Comparison of ENCODE assay signal across 2 cellular contexts in genomic region chr19:33271246-33272021, GRCh38.
TF ChIP-seq lines count a peak whose summit lies in the region.

No MANE protein-coding gene starts in this region.

TF ChIP-seq in IMR-90, 13 proteins besides CTCF, POLR2A, EP300 and RAD21:
- TF ChIP-seq NFE2L2 (IDR thresholded peaks at IDR 0.05; ENCODE audit: low read depth, low read length), result no peak
- TF ChIP-seq MAZ (IDR thresholded peaks at IDR 0.05; ENCODE audit: borderline replicate concordance, low read depth, low read length), result no peak
- no peak for TF ChIP-seq CEBPB (IDR thresholded peaks at IDR 0.05; ENCODE audit: low read depth, low read length)
- no peak for TF ChIP-seq SMC3 (IDR thresholded peaks at IDR 0.05; ENCODE audit: low read depth, low read length)
- no peak for TF ChIP-seq CHD1 (IDR thresholded peaks at IDR 0.05; ENCODE audit: low read depth, low read length)
- TF ChIP-seq RCOR1 (IDR thresholded peaks at IDR 0.05; ENCODE audit: insufficient replicate concordance, low read length), result no peak
- TF ChIP-seq, protein P1, sequence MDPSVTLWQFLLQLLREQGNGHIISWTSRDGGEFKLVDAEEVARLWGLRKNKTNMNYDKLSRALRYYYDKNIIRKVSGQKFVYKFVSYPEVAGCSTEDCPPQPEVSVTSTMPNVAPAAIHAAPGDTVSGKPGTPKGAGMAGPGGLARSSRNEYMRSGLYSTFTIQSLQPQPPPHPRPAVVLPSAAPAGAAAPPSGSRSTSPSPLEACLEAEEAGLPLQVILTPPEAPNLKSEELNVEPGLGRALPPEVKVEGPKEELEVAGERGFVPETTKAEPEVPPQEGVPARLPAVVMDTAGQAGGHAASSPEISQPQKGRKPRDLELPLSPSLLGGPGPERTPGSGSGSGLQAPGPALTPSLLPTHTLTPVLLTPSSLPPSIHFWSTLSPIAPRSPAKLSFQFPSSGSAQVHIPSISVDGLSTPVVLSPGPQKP (IDR thresholded peaks at IDR 0.05; ENCODE audit: borderline replicate concordance, low read depth, low read length), result no peak
- no peak for TF ChIP-seq BHLHE40 (IDR thresholded peaks at IDR 0.05; ENCODE audit: low read depth, low read length)
- no peak for TF ChIP-seq RFX5 (IDR thresholded peaks at IDR 0.05; ENCODE audit: low read depth, low read length)
- TF ChIP-seq FOS (IDR thresholded peaks at IDR 0.05; ENCODE audit: low read depth, low read length), result no peak
- TF ChIP-seq MXI1 (IDR thresholded peaks at IDR 0.05; ENCODE audit: borderline replicate concordance, low read depth, low read length), result no peak
- TF ChIP-seq, protein P2, sequence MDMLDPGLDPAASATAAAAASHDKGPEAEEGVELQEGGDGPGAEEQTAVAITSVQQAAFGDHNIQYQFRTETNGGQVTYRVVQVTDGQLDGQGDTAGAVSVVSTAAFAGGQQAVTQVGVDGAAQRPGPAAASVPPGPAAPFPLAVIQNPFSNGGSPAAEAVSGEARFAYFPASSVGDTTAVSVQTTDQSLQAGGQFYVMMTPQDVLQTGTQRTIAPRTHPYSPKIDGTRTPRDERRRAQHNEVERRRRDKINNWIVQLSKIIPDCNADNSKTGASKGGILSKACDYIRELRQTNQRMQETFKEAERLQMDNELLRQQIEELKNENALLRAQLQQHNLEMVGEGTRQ (IDR thresholded peaks at IDR 0.05; ENCODE audit: low read depth, low read length), result no peak

TF ChIP-seq in K562, 482 proteins besides CTCF, POLR2A, EP300 and RAD21:
- TF ChIP-seq SNAPC5 (CRISPR knock-in tag; IDR thresholded peaks at IDR 0.05), result no peak
- peak; percentile 94 for TF ChIP-seq ZBTB40 (IDR thresholded peaks at IDR 0.05)
- peak; percentile 83 for TF ChIP-seq ZBTB40 (CRISPR knock-in tag; IDR thresholded peaks at IDR 0.05)
- TF ChIP-seq, protein P3, sequence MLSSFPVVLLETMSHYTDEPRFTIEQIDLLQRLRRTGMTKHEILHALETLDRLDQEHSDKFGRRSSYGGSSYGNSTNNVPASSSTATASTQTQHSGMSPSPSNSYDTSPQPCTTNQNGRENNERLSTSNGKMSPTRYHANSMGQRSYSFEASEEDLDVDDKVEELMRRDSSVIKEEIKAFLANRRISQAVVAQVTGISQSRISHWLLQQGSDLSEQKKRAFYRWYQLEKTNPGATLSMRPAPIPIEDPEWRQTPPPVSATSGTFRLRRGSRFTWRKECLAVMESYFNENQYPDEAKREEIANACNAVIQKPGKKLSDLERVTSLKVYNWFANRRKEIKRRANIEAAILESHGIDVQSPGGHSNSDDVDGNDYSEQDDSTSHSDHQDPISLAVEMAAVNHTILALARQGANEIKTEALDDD (IDR thresholded peaks at IDR 0.05), result peak; percentile 73
